Comparison of ENCODE assay signal across 1 cellular context in genomic region chr21:45051580-45052434, GRCh38.
TF ChIP-seq lines count a peak whose summit lies in the region.

No MANE protein-coding gene starts in this region.

TF ChIP-seq in GM23338, 12 proteins besides CTCF, POLR2A, EP300 and RAD21 (continued from another document):
- TF ChIP-seq, protein P1, sequence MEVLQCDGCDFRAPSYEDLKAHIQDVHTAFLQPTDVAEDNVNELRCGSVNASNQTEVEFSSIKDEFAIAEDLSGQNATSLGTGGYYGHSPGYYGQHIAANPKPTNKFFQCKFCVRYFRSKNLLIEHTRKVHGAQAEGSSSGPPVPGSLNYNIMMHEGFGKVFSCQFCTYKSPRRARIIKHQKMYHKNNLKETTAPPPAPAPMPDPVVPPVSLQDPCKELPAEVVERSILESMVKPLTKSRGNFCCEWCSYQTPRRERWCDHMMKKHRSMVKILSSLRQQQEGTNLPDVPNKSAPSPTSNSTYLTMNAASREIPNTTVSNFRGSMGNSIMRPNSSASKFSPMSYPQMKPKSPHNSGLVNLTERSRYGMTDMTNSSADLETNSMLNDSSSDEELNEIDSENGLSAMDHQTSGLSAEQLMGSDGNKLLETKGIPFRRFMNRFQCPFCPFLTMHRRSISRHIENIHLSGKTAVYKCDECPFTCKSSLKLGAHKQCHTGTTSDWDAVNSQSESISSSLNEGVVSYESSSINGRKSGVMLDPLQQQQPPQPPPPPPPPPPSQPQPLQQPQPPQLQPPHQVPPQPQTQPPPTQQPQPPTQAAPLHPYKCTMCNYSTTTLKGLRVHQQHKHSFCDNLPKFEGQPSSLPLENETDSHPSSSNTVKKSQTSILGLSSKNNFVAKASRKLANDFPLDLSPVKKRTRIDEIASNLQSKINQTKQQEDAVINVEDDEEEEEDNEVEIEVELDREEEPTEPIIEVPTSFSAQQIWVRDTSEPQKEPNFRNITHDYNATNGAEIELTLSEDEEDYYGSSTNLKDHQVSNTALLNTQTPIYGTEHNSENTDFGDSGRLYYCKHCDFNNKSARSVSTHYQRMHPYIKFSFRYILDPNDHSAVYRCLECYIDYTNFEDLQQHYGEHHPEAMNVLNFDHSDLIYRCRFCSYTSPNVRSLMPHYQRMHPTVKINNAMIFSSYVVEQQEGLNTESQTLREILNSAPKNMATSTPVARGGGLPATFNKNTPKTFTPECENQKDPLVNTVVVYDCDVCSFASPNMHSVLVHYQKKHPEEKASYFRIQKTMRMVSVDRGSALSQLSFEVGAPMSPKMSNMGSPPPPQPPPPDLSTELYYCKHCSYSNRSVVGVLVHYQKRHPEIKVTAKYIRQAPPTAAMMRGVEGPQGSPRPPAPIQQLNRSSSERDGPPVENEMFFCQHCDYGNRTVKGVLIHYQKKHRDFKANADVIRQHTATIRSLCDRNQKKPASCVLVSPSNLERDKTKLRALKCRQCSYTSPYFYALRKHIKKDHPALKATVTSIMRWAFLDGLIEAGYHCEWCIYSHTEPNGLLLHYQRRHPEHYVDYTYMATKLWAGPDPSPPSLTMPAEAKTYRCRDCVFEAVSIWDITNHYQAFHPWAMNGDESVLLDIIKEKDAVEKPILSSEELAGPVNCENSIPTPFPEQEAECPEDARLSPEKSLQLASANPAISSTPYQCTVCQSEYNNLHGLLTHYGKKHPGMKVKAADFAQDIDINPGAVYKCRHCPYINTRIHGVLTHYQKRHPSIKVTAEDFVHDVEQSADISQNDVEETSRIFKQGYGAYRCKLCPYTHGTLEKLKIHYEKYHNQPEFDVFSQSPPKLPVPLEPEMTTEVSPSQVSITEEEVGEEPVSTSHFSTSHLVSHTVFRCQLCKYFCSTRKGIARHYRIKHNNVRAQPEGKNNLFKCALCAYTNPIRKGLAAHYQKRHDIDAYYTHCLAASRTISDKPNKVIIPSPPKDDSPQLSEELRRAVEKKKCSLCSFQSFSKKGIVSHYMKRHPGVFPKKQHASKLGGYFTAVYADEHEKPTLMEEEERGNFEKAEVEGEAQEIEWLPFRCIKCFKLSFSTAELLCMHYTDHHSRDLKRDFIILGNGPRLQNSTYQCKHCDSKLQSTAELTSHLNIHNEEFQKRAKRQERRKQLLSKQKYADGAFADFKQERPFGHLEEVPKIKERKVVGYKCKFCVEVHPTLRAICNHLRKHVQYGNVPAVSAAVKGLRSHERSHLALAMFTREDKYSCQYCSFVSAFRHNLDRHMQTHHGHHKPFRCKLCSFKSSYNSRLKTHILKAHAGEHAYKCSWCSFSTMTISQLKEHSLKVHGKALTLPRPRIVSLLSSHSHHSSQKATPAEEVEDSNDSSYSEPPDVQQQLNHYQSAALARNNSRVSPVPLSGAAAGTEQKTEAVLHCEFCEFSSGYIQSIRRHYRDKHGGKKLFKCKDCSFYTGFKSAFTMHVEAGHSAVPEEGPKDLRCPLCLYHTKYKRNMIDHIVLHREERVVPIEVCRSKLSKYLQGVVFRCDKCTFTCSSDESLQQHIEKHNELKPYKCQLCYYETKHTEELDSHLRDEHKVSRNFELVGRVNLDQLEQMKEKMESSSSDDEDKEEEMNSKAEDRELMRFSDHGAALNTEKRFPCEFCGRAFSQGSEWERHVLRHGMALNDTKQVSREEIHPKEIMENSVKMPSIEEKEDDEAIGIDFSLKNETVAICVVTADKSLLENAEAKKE (CRISPR knock-in tag; IDR thresholded peaks at IDR 0.05), result no peak
- TF ChIP-seq POLR2AphosphoS5 (IDR thresholded peaks at IDR 0.05; ENCODE audit: low read depth) (no peak), STAT1 (IDR thresholded peaks at IDR 0.05; ENCODE audit: unreplicated experiment) (no peak), ZNF331 (CRISPR knock-in tag; IDR thresholded peaks at IDR 0.05; ENCODE audit: low read depth) (no peak), EZH2phosphoT487 (IDR thresholded peaks at IDR 0.05; ENCODE audit: unreplicated experiment) (no peak), NANOG (IDR thresholded peaks at IDR 0.05; ENCODE audit: borderline replicate concordance) (no peak)
